1 cellular context compared by ENCODE assay signal in the genomic region with DNA sequence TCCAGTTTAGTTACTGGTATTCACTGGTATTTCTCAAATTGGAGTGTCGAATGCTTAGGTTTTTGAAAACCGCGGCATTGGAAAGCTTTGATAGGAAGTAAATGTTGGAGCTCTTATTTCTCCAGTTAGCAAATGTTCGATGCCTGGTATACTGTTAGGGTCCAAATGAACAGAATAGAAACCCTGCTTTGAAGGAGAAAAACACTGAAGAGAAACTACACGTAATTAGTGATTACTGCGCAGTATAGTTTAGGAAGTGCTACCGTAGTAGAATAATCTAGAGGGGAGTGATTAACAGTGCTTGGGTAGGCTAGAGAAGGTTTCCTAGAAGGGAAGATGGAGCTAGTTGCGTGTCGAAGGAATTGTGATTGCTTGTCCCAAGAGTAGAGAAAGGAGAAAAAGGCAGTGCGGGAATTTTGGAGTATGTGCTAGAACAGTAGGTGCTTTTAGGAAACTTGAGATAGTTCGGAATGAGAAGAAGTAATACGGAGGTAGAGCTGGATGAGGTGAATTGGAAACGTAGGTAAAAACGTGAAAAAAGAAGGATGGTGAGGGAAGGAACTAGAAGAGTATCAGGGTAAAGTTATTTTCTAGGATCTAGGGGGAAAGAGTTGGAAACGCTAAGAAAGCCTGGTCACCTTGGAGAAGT.
TF ChIP-seq lines count a peak whose summit lies in the region.

No MANE protein-coding gene starts in this region.

TF ChIP-seq in H1, 55 proteins besides CTCF, POLR2A, EP300 and RAD21:
- TF ChIP-seq TBP (IDR thresholded peaks at IDR 0.05; ENCODE audit: low read depth, low read length) (no peak), KDM1A (IDR thresholded peaks at IDR 0.05; ENCODE audit: borderline replicate concordance, low read length) (no peak), MAX (IDR thresholded peaks at IDR 0.05) (no peak), SUZ12 (IDR thresholded peaks at IDR 0.05; ENCODE audit: low read length) (no peak), KDM5A (IDR thresholded peaks at IDR 0.05; ENCODE audit: low read length) (no peak), ATF3 (IDR thresholded peaks at IDR 0.05; ENCODE audit: insufficient read depth, low read depth, low read length) (no peak), SP4 (IDR thresholded peaks at IDR 0.05; ENCODE audit: low read length) (no peak), NANOG (IDR thresholded peaks at IDR 0.05; ENCODE audit: insufficient read depth, low read depth, low read length, poor library complexity, severe bottlenecking) (no peak), CREB1 (IDR thresholded peaks at IDR 0.05) (no peak), SIRT6 (IDR thresholded peaks at IDR 0.05; ENCODE audit: low read length) (no peak), RBBP5 (IDR thresholded peaks at IDR 0.05; ENCODE audit: borderline replicate concordance, low read depth, low read length) (no peak)
